Comparison of ENCODE assay signal across 2 cellular contexts in genomic region chr17:63497708-63498483, GRCh38.
TF ChIP-seq lines count a peak whose summit lies in the region.

No MANE protein-coding gene starts in this region.

TF ChIP-seq in IMR-90, 13 proteins besides CTCF, POLR2A, EP300 and RAD21 (continued from another document):
- no peak for TF ChIP-seq CEBPB (IDR thresholded peaks at IDR 0.05; ENCODE audit: low read depth, low read length)
- no peak for TF ChIP-seq MAFK (IDR thresholded peaks at IDR 0.05; ENCODE audit: low read depth, low read length)
- no peak for TF ChIP-seq RCOR1 (IDR thresholded peaks at IDR 0.05; ENCODE audit: insufficient replicate concordance, low read length)
- TF ChIP-seq USF2 (IDR thresholded peaks at IDR 0.05; ENCODE audit: low read depth, low read length) = no peak
- TF ChIP-seq CHD1 (IDR thresholded peaks at IDR 0.05; ENCODE audit: low read depth, low read length) = no peak

TF ChIP-seq in SK-N-SH treated with all-trans-retinoic acid at 6 μM for 48 hours, 23 proteins besides CTCF, POLR2A, EP300 and RAD21 (continued from another document):
- TF ChIP-seq TSHZ2 (CRISPR knock-in tag; IDR thresholded peaks at IDR 0.05) (no peak), ZFP30 (CRISPR knock-in tag; IDR thresholded peaks at IDR 0.05) (no peak), RARB (CRISPR knock-in tag; IDR thresholded peaks at IDR 0.05) (no peak), PPARA (CRISPR knock-in tag; IDR thresholded peaks at IDR 0.05; ENCODE audit: borderline replicate concordance) (no peak), ZC3H10 (CRISPR knock-in tag; IDR thresholded peaks at IDR 0.05) (no peak), POU6F1 (CRISPR knock-in tag; IDR thresholded peaks at IDR 0.05; ENCODE audit: borderline replicate concordance, low read depth) (no peak), ZNF565 (CRISPR knock-in tag; conservative IDR thresholded peaks at IDR 0.05; ENCODE audit: low read depth) (no peak)
